In genomic region chr19:49875177-49875576, GRCh38 we compare ENCODE assay signal across 9 cellular contexts. TPM values are rescaled to one million over a fixed set of nuclear protein-coding genes. Genes with fewer than 3 reads are reported as not detected.
DNase-seq lines count a peak whose midpoint lies in the region; ATAC-seq and TF ChIP-seq lines count a peak whose summit lies in the region.
"Had no signal": no experiment of that assay in that cellular context is flagged by ENCODE, and none has a peak within 500 bp of the region (broad histone marks: within the 10 kb centered on the region; RNA-seq: fewer than 3 reads in every experiment).

No MANE protein-coding gene starts in this region.

- peaks cover 29% of the 10 kb centered on the region; the same call in 1 of the 2 replicates for H3F3A ChIP-seq in PC-9 (ENCODE audit: insufficient read depth, low read depth)

- no peak for TF ChIP-seq CTCF in Caco-2 (IDR thresholded peaks at IDR 0.05; ENCODE audit: insufficient read depth in 1 of 2, low read depth in 1 of 2, low read length in 1 of 2, severe bottlenecking in 1 of 2, unreplicated experiment in 1 of 2)
- TF ChIP-seq CTCF in PC-9 (conservative IDR thresholded peaks at IDR 0.05): no peak
- TF ChIP-seq CTCF in fibroblast of mammary gland (conservative IDR thresholded peaks at IDR 0.05; ENCODE audit: control insufficient read depth, insufficient read depth, low read depth, low read length): no peak
- TF ChIP-seq CTCF in retinal pigment epithelial cell (conservative IDR thresholded peaks at IDR 0.05; ENCODE audit: low read depth, low read length): no peak
- TF ChIP-seq CTCF in HFFc6 (IDR thresholded peaks at IDR 0.05): no peak
- no peak for TF ChIP-seq CTCF in GM13977 (IDR thresholded peaks at IDR 0.05; ENCODE audit: extremely low read depth, insufficient read depth, missing control alignments)

- DNase-seq in Caco-2 (no peak), PC-9 (no peak), fibroblast of mammary gland (ENCODE audit: low read depth) (no peak), retinal pigment epithelial cell (ENCODE audit: low read depth) (no peak), HFFc6 (no peak), GM13977 (ENCODE audit: low spot score) (no peak)
- DNase-seq: HCEC 1CT had no signal

- peaks cover 52% of the 10 kb centered on the region for H3K79me2 ChIP-seq in PC-9 (ENCODE audit: low read depth)

- H3K27me3 ChIP-seq in Caco-2 (replicated peaks; ENCODE audit: control insufficient read depth, insufficient read depth, low read length) (no peaks in the 10 kb centered on the region), PC-9 (ENCODE audit: insufficient read depth, low read depth) (no peaks in the 10 kb centered on the region)

- peaks cover 31% of the 10 kb centered on the region for H4K20me1 ChIP-seq in PC-9 (ENCODE audit: insufficient read depth)

- no peak overlapping the region for H3K4me3 Mint-ChIP-seq in Caco-2 (ENCODE audit: unreplicated experiment)
- H3K4me3 Mint-ChIP-seq in HFFc6: no peak overlapping the region

- peaks cover 9% of the 10 kb centered on the region; the same call in 1 of the 2 replicates for H3K4me1 ChIP-seq in Caco-2
- peaks cover 29% of the 10 kb centered on the region for H3K4me1 ChIP-seq in PC-9 (replicated peaks; ENCODE audit: insufficient read depth)

- H2AFZ ChIP-seq in PC-9: no peak overlapping the region

- no peaks in the 10 kb centered on the region for H3K4me1 Mint-ChIP-seq in Caco-2 (ENCODE audit: low read depth, unreplicated experiment)
- peaks cover 36% of the 10 kb centered on the region for H3K4me1 Mint-ChIP-seq in HFFc6 (ENCODE audit: low read depth)

- no peaks in the 10 kb centered on the region for H3K9me3 ChIP-seq in Caco-2
- H3K9me3 ChIP-seq in PC-9 (ENCODE audit: insufficient read depth, low read depth): no peaks in the 10 kb centered on the region

- peak overlapping the region; percentile 92 for H3K27ac ChIP-seq in PC-9

- no peaks in the 10 kb centered on the region for H3K9me3 Mint-ChIP-seq in Caco-2 (ENCODE audit: unreplicated experiment)
- H3K9me3 Mint-ChIP-seq in HFFc6: no peaks in the 10 kb centered on the region

- H3K27ac Mint-ChIP-seq in Caco-2 (ENCODE audit: unreplicated experiment) (no peak overlapping the region), HFFc6 (no peak overlapping the region; the same call in 1 of the 2 replicates)

- CTCF ChIA-PET in Caco-2 (lab: Charles Lee): no interaction called here
- CTCF ChIA-PET in PC-9 (lab: Charles Lee): no interaction called here

- intact Hi-C loops in Caco-2 (cut with micrococcal nuclease; ENCODE audit: unreplicated experiment): loop anchor here (10.0 kb wide), 1 partner anchor 440 kb away; no protein-coding TSS in a partner anchor
- intact Hi-C loops in PC-9 (cut with micrococcal nuclease; ENCODE audit: unreplicated experiment): loop anchor here (5.0 kb wide), 2 partner anchors 52 to 152 kb away; partner anchors contain the start of genes ATF5, NUP62, VRK3 and ZNF473

- in situ Hi-C loops in GM13977 (cut with MboI; ENCODE audit: low pct_unique_long_range_greater_than_20kb, low sequenced_read_pairs, unreplicated experiment): no loop called here

- H3K9me2 ChIP-seq in PC-9 (ENCODE audit: insufficient read depth): no peaks in the 10 kb centered on the region

- H3K4me2 ChIP-seq in PC-9: peak overlapping the region; percentile 95

- no peak for ATAC-seq in HG03565 (IDR thresholded peaks at IDR 0.05; ENCODE audit: unreplicated experiment)
- no peak for ATAC-seq in GM19463 (IDR thresholded peaks at IDR 0.05; ENCODE audit: unreplicated experiment)

- peak overlapping the region; percentile 87; the same call in 1 of the 2 replicates for H3K4me3 ChIP-seq in Caco-2 (ENCODE audit: low read depth, low read length)
- H3K4me3 ChIP-seq in PC-9: peak overlapping the region; percentile 79
- H3K4me3 ChIP-seq in fibroblast of mammary gland (ENCODE audit: control insufficient read depth, low read depth, low read length): peak overlapping the region; percentile 98
- H3K4me3 ChIP-seq in retinal pigment epithelial cell (ENCODE audit: low read length): peak overlapping the region; percentile 99

- H3K36me3 ChIP-seq in Caco-2 (ENCODE audit: control insufficient read depth, insufficient read depth, low read length) (peaks cover 7% of the 10 kb centered on the region), PC-9 (ENCODE audit: low read depth) (0 out of 2 replicates have a peak, but pooled peaks cover 10% of the 10 kb centered on the region)

- BruUV-seq in Caco-2 (replicated peaks; lab: Mats Ljungman, UMichigan) (no TSS peak), PC-9 (replicated peaks; lab: Mats Ljungman, UMichigan) (no TSS peak)

- POLR2A ChIA-PET in Caco-2 (lab: Charles Lee): no interaction called here
- POLR2A ChIA-PET in PC-9 (lab: Charles Lee; ENCODE audit: unreplicated experiment): no interaction called here

- H3K27me3 Mint-ChIP-seq in Caco-2 (ENCODE audit: insufficient read depth, unreplicated experiment) (no peaks in the 10 kb centered on the region), HFFc6 (ENCODE audit: insufficient read depth) (no peaks in the 10 kb centered on the region; the same call in none of the 2 replicates)

- peaks cover 14% of the 10 kb centered on the region for H3K36me3 Mint-ChIP-seq in Caco-2 (ENCODE audit: insufficient read depth, unreplicated experiment)
- H3K36me3 Mint-ChIP-seq in HFFc6 (ENCODE audit: low read depth): peaks cover 6% of the 10 kb centered on the region

RNA-seq across cellular contexts. Expression of gene AKT1S1, which starts 2.0 kb away (rescaled TPM):
- total RNA-seq in Caco-2 (2022) (64.6 and 77.6 TPM in 2 replicates), PC-9 (2021) (109 and 143 TPM in 2 replicates)
- total RNA-seq in HFFc6 (2021; fragmentation: NEBNext Ultra II Directional; extraction: Animal tissue kit (Norgen Biotek cat#: 25700)): 100 to 1,000 TPM in 5 of 6 experiments, 10 to 100 TPM in 1; 98.5 to 128 (median 104) TPM

RNA-seq across cellular contexts. Expression of gene TBC1D17, which starts 2.3 kb away (rescaled TPM):
- total RNA-seq in Caco-2 (2022): 55.3 and 56.5 TPM in 2 replicates
- 52.1 and 62.3 TPM in 2 replicates for total RNA-seq in PC-9 (2021)
- total RNA-seq in HFFc6 (2021; fragmentation: NEBNext Ultra II Directional; extraction: Animal tissue kit (Norgen Biotek cat#: 25700)): 10 to 100 TPM; 42.8 to 53.3 (median 46.8) TPM

RNA-seq across cellular contexts. Expression of gene PNKP, which starts 7.8 kb away (rescaled TPM):
- total RNA-seq in Caco-2 (2022): 130 and 147 TPM in 2 replicates
- 82.7 and 85.6 TPM in 2 replicates for total RNA-seq in PC-9 (2021)
- total RNA-seq in HFFc6 (2021; fragmentation: NEBNext Ultra II Directional; extraction: Animal tissue kit (Norgen Biotek cat#: 25700)): 10 to 100 TPM; 39.7 to 48.7 (median 47.2) TPM

RNA-seq across cellular contexts. Expression of gene IL4I1, which starts 21.5 kb away (rescaled TPM):
- total RNA-seq in Caco-2 (2022) (0.61 and 1.1 TPM in 2 replicates), PC-9 (2021) (0.85 TPM in 1 of 2 replicates, not detected in the other)
- total RNA-seq in HFFc6 (2021; fragmentation: NEBNext Ultra II Directional; extraction: Animal tissue kit (Norgen Biotek cat#: 25700)): under 1 TPM in 5 of 6 experiments, not detected in 1; 0.24 to 0.48 (median 0.41) TPM

RNA-seq across cellular contexts. Expression of gene PTOV1, which starts 24.2 kb away (rescaled TPM):
- total RNA-seq in Caco-2 (2022): 209 and 224 TPM in 2 replicates
- total RNA-seq in PC-9 (2021): 151 and 155 TPM in 2 replicates
- 100 to 1,000 TPM; 157 to 176 (median 162) TPM for total RNA-seq in HFFc6 (2021; fragmentation: NEBNext Ultra II Directional; extraction: Animal tissue kit (Norgen Biotek cat#: 25700))
